ENCODE assay signal across 15 cellular contexts in genomic region chr9:18330736-18331335, GRCh38.
"Had no signal": no experiment of that assay in that cellular context is flagged by ENCODE, and none has a peak within 500 bp of the region (broad histone marks: within the 10 kb centered on the region; RNA-seq: fewer than 3 reads in every experiment).

No MANE protein-coding gene starts in this region.

- H3K27me3 ChIP-seq: ovary, suprapubic skin had no signal

- H3K27ac ChIP-seq: epithelial cell of prostate, ovary, suprapubic skin had no signal

- H3K27ac Mint-ChIP-seq: activated CD4-positive, alpha-beta memory T cell treated with anti-CD3 and anti-CD28 coated beads for 36 hours; activated naive CD8-positive, alpha-beta T cell treated with anti-CD3 and anti-CD28 coated beads for 36 hours; nephron progenitor cell; type B pancreatic cell had no signal

- DNase-seq: activated CD4-positive, alpha-beta memory T cell treated with anti-CD3 and anti-CD28 coated beads for 36 hours; activated CD4-positive, CD25-positive, alpha-beta regulatory T cell treated with anti-CD3 and anti-CD28 coated beads, Interleukin-2, amount 50 U/mL, for 72 hours; activated gamma-delta T cell; activated naive CD8-positive, alpha-beta T cell treated with anti-CD3 and anti-CD28 coated beads for 36 hours; activated T-cell treated with anti-CD3 and anti-CD28 coated beads, Interleukin-2, amount 50 U/mL, for 48 hours; anterior cingulate cortex; nephron progenitor cell; ovary; stimulated activated CD4-positive, alpha-beta T cell treated with anti-CD3 and anti-CD28 coated beads, Interleukin-2, amount 100 ng/mL, for 48 hours; stimulated activated naive CD8-positive, alpha-beta T cell treated with anti-CD3 and anti-CD28 coated beads, Interleukin-15, Interleukin-2, amounts not matched to agents 100 U/mL and 50 U/mL, for 24 hours; SW 1271 had no signal

- H3K4me3 ChIP-seq: lung, ovary, suprapubic skin had no signal

- H3K4me3 Mint-ChIP-seq: activated CD4-positive, alpha-beta memory T cell treated with anti-CD3 and anti-CD28 coated beads for 36 hours; activated naive CD8-positive, alpha-beta T cell treated with anti-CD3 and anti-CD28 coated beads for 36 hours; nephron progenitor cell; type B pancreatic cell had no signal

- H3K36me3 Mint-ChIP-seq: activated CD4-positive, alpha-beta memory T cell treated with anti-CD3 and anti-CD28 coated beads for 36 hours; activated naive CD8-positive, alpha-beta T cell treated with anti-CD3 and anti-CD28 coated beads for 36 hours; type B pancreatic cell had no signal

- H3K4me1 Mint-ChIP-seq: activated naive CD8-positive, alpha-beta T cell treated with anti-CD3 and anti-CD28 coated beads for 36 hours had no signal

- H3K36me3 ChIP-seq: ovary, suprapubic skin had no signal

- H3K27me3 Mint-ChIP-seq: activated CD4-positive, alpha-beta memory T cell treated with anti-CD3 and anti-CD28 coated beads for 36 hours; type B pancreatic cell had no signal

- H3K9me3 ChIP-seq: ovary, suprapubic skin had no signal

- H3K4me1 ChIP-seq: suprapubic skin had no signal

- H3K9me3 Mint-ChIP-seq: activated CD4-positive, alpha-beta memory T cell treated with anti-CD3 and anti-CD28 coated beads for 36 hours; activated naive CD8-positive, alpha-beta T cell treated with anti-CD3 and anti-CD28 coated beads for 36 hours; type B pancreatic cell had no signal
